ENCODE assay signal across 8 cellular contexts in the genomic region with DNA sequence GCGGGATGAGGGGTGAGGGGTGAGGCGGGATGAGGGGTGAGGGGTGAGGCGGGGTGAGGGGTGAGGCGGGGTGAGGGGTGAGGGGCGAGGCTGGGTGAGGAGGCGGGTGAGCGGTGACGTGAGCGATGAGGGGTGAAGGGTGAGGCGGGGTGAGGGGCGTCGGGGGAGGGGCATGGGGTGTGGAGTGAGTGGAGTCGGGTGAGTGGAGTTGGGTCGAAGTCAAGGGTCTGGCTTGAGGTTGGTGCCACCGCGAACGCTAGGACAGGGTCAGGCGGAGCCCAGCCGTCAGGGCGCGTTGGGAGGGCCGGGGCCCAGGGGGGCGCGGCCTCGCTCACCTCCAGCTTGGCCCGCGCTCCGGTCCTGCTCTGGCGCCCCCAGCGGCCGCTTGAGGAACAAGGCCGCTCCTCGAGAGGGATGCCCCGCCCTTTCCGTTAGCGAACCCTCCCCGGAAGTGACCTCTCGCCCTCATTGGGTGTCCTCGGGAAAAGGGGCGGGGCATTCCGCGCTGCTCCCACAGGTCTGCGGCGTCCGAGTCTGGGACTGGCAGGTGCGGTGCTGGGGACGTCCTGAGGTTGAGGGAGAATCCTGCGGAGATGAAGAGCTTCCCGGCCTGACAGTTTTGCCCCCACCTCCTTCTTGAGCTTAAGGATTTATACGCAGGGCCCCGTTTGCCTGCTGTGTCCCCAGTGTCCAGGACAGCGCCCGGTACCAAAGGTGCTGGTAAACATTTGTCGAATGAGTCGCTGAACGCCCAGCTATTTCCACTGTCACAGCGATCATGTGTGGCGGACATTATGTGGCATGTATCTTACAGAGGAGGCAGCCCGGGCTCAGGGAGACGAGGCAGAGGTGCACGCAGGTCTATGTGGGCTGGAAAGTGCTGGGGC. TPM values are rescaled to one million over a fixed set of nuclear protein-coding genes. Genes with fewer than 3 reads are reported as not detected.
A peak's percentile ranks its signal among the peaks of the same experiment; 100 is the strongest.
DNase-seq lines count a peak whose midpoint lies in the region; ATAC-seq and TF ChIP-seq lines count a peak whose summit lies in the region.

A gene with protein sequence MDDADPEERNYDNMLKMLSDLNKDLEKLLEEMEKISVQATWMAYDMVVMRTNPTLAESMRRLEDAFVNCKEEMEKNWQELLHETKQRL (minus strand): TSS at position 397 of the 887 bp plus-strand sequence. CDS start 6,514 bp downstream, outside the sequence.

- CTCF ChIA-PET in activated CD4-positive, alpha-beta T cell treated with anti-CD3 and anti-CD28 coated beads for 36 hours (lab: Charles Lee) = interaction anchor here (0.6 to 4.4 kb wide), 22 partner anchors 10 to 372 kb away, joined by 3 to 43 read pairs (median 3); a partner anchor contains a TSS

- H3K27ac ChIP-seq in cingulate gyrus (ENCODE audit: low read depth, low read length) = peak within 1 kb of the TSS; percentile 62

- no peaks in the 10 kb centered on the region for H3K36me3 ChIP-seq in BE2C

- no peaks in the 10 kb centered on the region for H3K4me1 ChIP-seq in BE2C

- peak within 1 kb of the TSS; percentile 84 for H3K27ac Mint-ChIP-seq in activated CD4-positive, alpha-beta T cell treated with anti-CD3 and anti-CD28 coated beads for 36 hours

- H3K27me3 Mint-ChIP-seq in activated CD4-positive, alpha-beta T cell treated with anti-CD3 and anti-CD28 coated beads for 36 hours = no peaks in the 10 kb centered on the region

- ATAC-seq in HG03432 (IDR thresholded peaks at IDR 0.05; ENCODE audit: unreplicated experiment) (peak; percentile 94), left colon (peak; percentile 90)
- peak; percentile 96 for ATAC-seq in activated CD4-positive, alpha-beta T cell treated with anti-CD3 and anti-CD28 coated beads for 36 hours

- intact Hi-C loops in activated CD4-positive, alpha-beta T cell treated with anti-CD3 and anti-CD28 coated beads for 36 hours (cut with DNase I, micrococcal nuclease) = loop anchor here (1.0 to 2.0 kb wide), 9 partner anchors 18 to 66 kb away; a partner anchor contains a TSS
- intact Hi-C loops in left colon (cut with DNase I, micrococcal nuclease) = no loop called here

- H3K9me3 Mint-ChIP-seq in activated CD4-positive, alpha-beta T cell treated with anti-CD3 and anti-CD28 coated beads for 36 hours (ENCODE audit: low read depth) = no peaks in the 10 kb centered on the region

- TF ChIP-seq CTCF in BE2C (IDR thresholded peaks at IDR 0.05; ENCODE audit: low read depth, low read length) = peak; percentile 88

- peak; percentile 99 for DNase-seq in BE2C
- peak; percentile 88 for DNase-seq in NCI-H510A (lab: John Stamatoyannopoulos, UW)
- peak; percentile 99 for DNase-seq in activated CD4-positive, alpha-beta T cell treated with anti-CD3 and anti-CD28 coated beads for 36 hours
- DNase-seq in left colon = peak; percentile 98 to 100
- DNase-seq in stimulated activated CD4-positive, alpha-beta T cell treated with anti-CD3 and anti-CD28 coated beads, Interleukin-1b, Interleukin-23, amount 100 ng/mL, for 48 hours = peak; percentile 97

- peak; percentile 62 for TF ChIP-seq POLR2A in GM19193 (IDR thresholded peaks at IDR 0.05; ENCODE audit: extremely low read depth, insufficient read depth, insufficient read length)

- H3K4me3 Mint-ChIP-seq in activated CD4-positive, alpha-beta T cell treated with anti-CD3 and anti-CD28 coated beads for 36 hours = peak within 1 kb of the TSS; percentile 83

- H3K4me3 ChIP-seq in BE2C (ENCODE audit: low read depth, low read length) = peak within 1 kb of the TSS; percentile 73

- H3K27me3 ChIP-seq in BE2C = 0 out of 2 replicates have a peak, but pooled peaks cover 4% of the 10 kb centered on the region

- H3K4me1 Mint-ChIP-seq in activated CD4-positive, alpha-beta T cell treated with anti-CD3 and anti-CD28 coated beads for 36 hours = peaks cover 19% of the 10 kb centered on the region

- H3K9me3 ChIP-seq in BE2C = no peaks in the 10 kb centered on the region

- H3K36me3 Mint-ChIP-seq in activated CD4-positive, alpha-beta T cell treated with anti-CD3 and anti-CD28 coated beads for 36 hours (ENCODE audit: low read depth) = peaks cover 3% of the 10 kb centered on the region

- POLR2A ChIA-PET in activated CD4-positive, alpha-beta T cell treated with anti-CD3 and anti-CD28 coated beads for 36 hours (lab: Charles Lee) = interaction anchor here (1.3 to 1.6 kb wide), 2 partner anchors 19 to 37 kb away, joined by 4 to 8 read pairs; a partner anchor contains a TSS

RNA-seq across cellular contexts. Expression of the gene that starts here (rescaled TPM):
- not detected for polyA plus RNA-seq in BE2C (2012; ENCODE audit: insufficient read depth, insufficient read length, low read depth)
- total RNA-seq in activated CD4-positive, alpha-beta T cell treated with anti-CD3 and anti-CD28 coated beads for 36 hours = 1 to 10 TPM; 3.8 TPM
- under 1 TPM in 1 of 2 donors, not detected in 1; 0.67 TPM for total RNA-seq in left colon

Comparison
In these comparisons a context has a peak if more than half of its experiments do, and no peak if none do; other contexts are left out.
1. Peak in every context shown above with its lines: DNase-seq, ATAC-seq, H3K4me3 ChIP-seq and H3K27ac ChIP-seq.
2. Peak in DNase-seq and ATAC-seq in left colon; RNA of the gene not detected or under 1 TPM.
3. intact Hi-C loops: an anchor here in activated CD4-positive, alpha-beta T cell treated with anti-CD3 and anti-CD28 coated beads for 36 hours (1.0 to 2.0 kb wide); none called in left colon.